30 cellular contexts compared by ENCODE assay signal in the genomic region with DNA sequence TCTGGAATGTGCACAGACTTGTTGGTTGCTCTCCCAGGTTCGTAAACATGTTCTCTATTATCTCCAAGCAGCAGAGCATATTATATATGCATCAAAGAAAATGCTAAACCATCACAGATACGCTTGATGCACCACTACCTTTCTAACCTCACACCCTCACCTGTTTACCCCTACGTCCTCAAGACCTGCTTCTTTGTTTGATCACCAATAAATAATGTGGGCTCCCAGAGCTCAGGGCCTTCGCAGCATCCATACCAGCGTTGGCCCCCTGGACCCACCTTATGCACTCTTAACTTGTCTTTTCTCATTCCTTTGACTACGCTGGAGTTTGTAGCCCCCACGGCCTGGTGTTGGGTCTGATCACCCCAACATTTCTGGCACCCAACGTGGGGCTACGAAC.
"Had no signal": no experiment of that assay in that cellular context is flagged by ENCODE, and none has a peak within 500 bp of the region (broad histone marks: within the 10 kb centered on the region; RNA-seq: fewer than 3 reads in every experiment).

No MANE protein-coding gene starts in this region.

- H3K9me3 ChIP-seq: thyroid gland had no signal

- H3K27ac ChIP-seq: dorsolateral prefrontal cortex, esophagus muscularis mucosa, heart right ventricle, neural progenitor cell, parathyroid adenoma, right lobe of liver, stomach, thyroid gland had no signal

- H3K36me3 ChIP-seq: esophagus muscularis mucosa, neural progenitor cell, right lobe of liver, thyroid gland had no signal

- H3K4me3 ChIP-seq: dorsolateral prefrontal cortex, esophagus muscularis mucosa, heart right ventricle, lung, mucosa of descending colon, neural progenitor cell, right lobe of liver, smooth muscle cell, stomach, thyroid gland had no signal

- H3K4me1 Mint-ChIP-seq: mesothelial cell of epicardium; neural progenitor cell; stimulated activated effector memory CD8-positive, alpha-beta T cell treated with anti-CD3 and anti-CD28 coated beads, Interleukin-12 subunit alpha, Interleukin-12 subunit beta, amount 100 ng/mL, for 72 hours had no signal

- H3K9ac ChIP-seq: neural progenitor cell, parathyroid adenoma had no signal

- H3K36me3 Mint-ChIP-seq: stimulated activated effector memory CD8-positive, alpha-beta T cell treated with anti-CD3 and anti-CD28 coated beads, Interleukin-12 subunit alpha, Interleukin-12 subunit beta, amount 100 ng/mL, for 72 hours had no signal

- H3K27me3 Mint-ChIP-seq: naive B cell, progenitor cell of endocrine pancreas had no signal

- ATAC-seq: heart right ventricle; left colon; mucosa of descending colon; natural killer cell treated with Interleukin-12 subunit alpha and Interleukin-12 subunit beta and Interleukin-15 and Interleukin-18, amount 100 ng/mL, for 72 hours; right lobe of liver; stimulated activated effector memory CD8-positive, alpha-beta T cell treated with anti-CD3 and anti-CD28 coated beads, Interleukin-12 subunit alpha, Interleukin-12 subunit beta, amount 100 ng/mL, for 72 hours had no signal

- H3K27me3 ChIP-seq: dorsolateral prefrontal cortex, esophagus muscularis mucosa, heart right ventricle, neural progenitor cell, right lobe of liver, stomach, thyroid gland had no signal

- DNase-seq: cortex of kidney; dorsolateral prefrontal cortex; effector CD4-positive, alpha-beta T cell; foreskin melanocyte; glutamatergic neuron; heart right ventricle; hippocampal formation; islet precursor cell; kidney glomerular epithelial cell; left colon; mesenchymal stem cell; mucosa of descending colon; naive B cell; right lobe of liver; stimulated activated CD4-positive, alpha-beta T cell treated with anti-CD3 and anti-CD28 coated beads, Interleukin-12 subunit alpha, Interleukin-12 subunit beta, amount 100 ng/mL, for 4 hours; stimulated activated CD4-positive, alpha-beta T cell treated with anti-CD3 and anti-CD28 coated beads, Interleukin-1b, Interleukin-23, amount 100 ng/mL, for 48 hours; stimulated activated CD4-positive, alpha-beta T cell treated with anti-CD3 and anti-CD28 coated beads, Interleukin-4, amount 100 ng/mL, for 1 hour; stimulated activated naive CD4-positive, alpha-beta T cell treated with Interleukin-2 at 50 U/mL for 16 hours; stomach; thyroid gland; trophoblast cell had no signal

- H3K4me1 ChIP-seq: esophagus muscularis mucosa, neural progenitor cell, parathyroid adenoma, right lobe of liver, stomach had no signal

- H3K27ac Mint-ChIP-seq: mesothelial cell of epicardium; naive B cell; natural killer cell treated with Interleukin-12 subunit alpha and Interleukin-12 subunit beta and Interleukin-15 and Interleukin-18, amount 100 ng/mL, for 72 hours; neural progenitor cell; progenitor cell of endocrine pancreas; stimulated activated effector memory CD8-positive, alpha-beta T cell treated with anti-CD3 and anti-CD28 coated beads, Interleukin-12 subunit alpha, Interleukin-12 subunit beta, amount 100 ng/mL, for 72 hours had no signal

- H3K4me3 Mint-ChIP-seq: mesothelial cell of epicardium; natural killer cell treated with Interleukin-12 subunit alpha and Interleukin-12 subunit beta and Interleukin-15 and Interleukin-18, amount 100 ng/mL, for 72 hours; neural progenitor cell; stimulated activated effector memory CD8-positive, alpha-beta T cell treated with anti-CD3 and anti-CD28 coated beads, Interleukin-12 subunit alpha, Interleukin-12 subunit beta, amount 100 ng/mL, for 72 hours had no signal
